Comparison of ENCODE assay signal across 1 cellular context in the genomic region with DNA sequence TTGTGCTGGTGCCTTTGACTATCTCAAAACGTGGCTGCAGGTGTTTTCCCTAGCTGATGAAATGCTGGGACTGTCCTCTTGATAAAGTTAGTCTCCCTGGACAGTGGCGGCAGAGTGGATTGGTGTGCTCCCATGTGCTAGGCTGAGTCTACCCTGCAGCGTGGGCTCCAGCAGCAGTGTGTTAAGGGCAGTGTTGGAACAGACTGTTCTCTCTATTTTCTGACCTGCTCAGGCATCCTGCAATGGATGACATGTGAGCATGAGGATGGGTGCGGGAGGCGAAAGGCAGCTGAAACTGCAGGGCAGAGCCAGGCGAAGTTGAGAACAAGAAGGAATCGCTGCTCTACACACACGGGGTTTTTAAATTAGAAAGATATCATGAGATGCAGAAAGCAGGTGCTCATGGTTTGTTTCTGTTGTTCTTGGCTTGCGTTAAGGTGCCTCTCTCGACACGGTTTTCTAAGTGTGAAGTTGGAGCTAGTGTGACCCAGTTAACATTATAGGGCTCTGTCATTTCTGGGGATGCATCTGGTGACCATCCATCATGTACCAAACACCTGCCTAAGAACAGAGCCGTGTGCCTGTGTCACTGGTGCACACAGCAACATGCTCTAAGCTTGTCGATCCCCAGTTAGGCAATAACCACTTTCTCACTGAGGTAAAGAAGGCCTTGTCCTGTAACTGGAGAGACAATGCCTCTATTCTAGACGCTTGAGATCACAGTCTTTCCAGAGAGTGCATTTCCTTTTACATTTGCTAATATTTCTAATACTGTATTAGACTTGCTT.
TF ChIP-seq lines count a peak whose summit lies in the region.

No MANE protein-coding gene starts in this region.

TF ChIP-seq in H1, 55 proteins besides CTCF, POLR2A, EP300 and RAD21 (continued from another document):
- TF ChIP-seq ATF2 (IDR thresholded peaks at IDR 0.05; ENCODE audit: low read length) = no peak
